9 cellular contexts compared by ENCODE assay signal in genomic region chr20:43243672-43244269, GRCh38. TPM values are rescaled to one million over a fixed set of nuclear protein-coding genes. Genes with fewer than 3 reads are reported as not detected.
DNase-seq lines count a peak whose midpoint lies in the region; TF ChIP-seq lines count a peak whose summit lies in the region.
"Had no signal": no experiment of that assay in that cellular context is flagged by ENCODE, and none has a peak within 500 bp of the region (broad histone marks: within the 10 kb centered on the region; RNA-seq: fewer than 3 reads in every experiment).

No MANE protein-coding gene starts in this region.

- WGBS in transverse colon (ENCODE audit: low coverage in 1 of 2), 2 donors = 56 to 58% methylated on average over 5 to 7 of the region's 7 CpGs

- H3K9me3 ChIP-seq in transverse colon = no peaks in the 10 kb centered on the region

- H3K27me3 ChIP-seq in transverse colon = no peaks in the 10 kb centered on the region

- DNase-seq in DMS53 (lab: John Stamatoyannopoulos, UW) (peak; percentile 44), DMS53 treated with DMSO at 0.1 percent for 48 hours (lab: John Stamatoyannopoulos, UW; ENCODE audit: unreplicated experiment) (no peak), NCI-H345 (lab: John Stamatoyannopoulos, UW) (peak; percentile 65), epithelial cell of proximal tubule (ENCODE audit: low read depth) (no peak), retina (peak; percentile 34), H4 (ENCODE audit: low spot score) (no peak), transverse colon (no peak), NOMO-1 treated with DMSO at 0.1 percent for 48 hours (lab: John Stamatoyannopoulos, UW; ENCODE audit: unreplicated experiment) (no peak)
- DNase-seq: NCI-H187 treated with DMSO at 0.1 percent for 48 hours had no signal

- in situ Hi-C loops in transverse colon (cut with MboI; ENCODE audit: low pct_ligation_motif_present in 1 of 4, low pct_unique_long_range_greater_than_20kb in 1 of 4, low sequenced_read_pairs in 3 of 4) = no loop called here

- H3K36me3 ChIP-seq in transverse colon = no peaks in the 10 kb centered on the region

- no peaks in the 10 kb centered on the region for H3K4me1 ChIP-seq in transverse colon

- TF ChIP-seq POLR2A in transverse colon (IDR thresholded peaks at IDR 0.05) = no peak

- TF ChIP-seq EP300 in transverse colon (IDR thresholded peaks at IDR 0.05; ENCODE audit: low read depth) = no peak

- H3K4me3 ChIP-seq in epithelial cell of proximal tubule (ENCODE audit: low read depth, low read length) (no peak overlapping the region), transverse colon (no peak overlapping the region)

- intact Hi-C loops in transverse colon (cut with DNase I; ENCODE audit: low total_unique reads) = no loop called here

- TF ChIP-seq CTCF in epithelial cell of proximal tubule (conservative IDR thresholded peaks at IDR 0.05; ENCODE audit: low read depth, low read length) = peak; percentile 38
- no peak for TF ChIP-seq CTCF in transverse colon (IDR thresholded peaks at IDR 0.05)

- no peak overlapping the region for H3K27ac ChIP-seq in transverse colon

RNA-seq across cellular contexts. Expression of gene PTPRT, which starts 54.1 kb away (rescaled TPM):
- total RNA-seq in epithelial cell of proximal tubule = not detected in 2 replicates
- total RNA-seq in H4 (2014; rRNA removed; shearing (Covaris generic)) = not detected in 2 replicates
- under 1 TPM; under 0.01 to 0.64 (median 0.40) TPM for total RNA-seq in transverse colon

Comparison
In these comparisons a context has a peak if more than half of its experiments do, and no peak if none do; other contexts are left out.
1. DNase-seq: peak in DMS53 (single experiment), NCI-H345 (single experiment) and retina (single experiment); none in DMS53 treated with DMSO at 0.1 percent for 48 hours (single experiment), epithelial cell of proximal tubule (single experiment), H4 (single experiment), transverse colon (single experiment) and NOMO-1 treated with DMSO at 0.1 percent for 48 hours (single experiment).